ENCODE assay signal across 10 cellular contexts in genomic region chr13:54029226-54029625, GRCh38.
DNase-seq lines count a peak whose midpoint lies in the region; ATAC-seq lines count a peak whose summit lies in the region.
"Had no signal": no experiment of that assay in that cellular context is flagged by ENCODE, and none has a peak within 500 bp of the region (broad histone marks: within the 10 kb centered on the region; RNA-seq: fewer than 3 reads in every experiment).

No MANE protein-coding gene starts in this region.

- H3K4me1 Mint-ChIP-seq in stimulated activated effector memory CD8-positive, alpha-beta T cell treated with anti-CD3 and anti-CD28 coated beads, Interleukin-12 subunit alpha, Interleukin-12 subunit beta, amount 100 ng/mL, for 72 hours = no peaks in the 10 kb centered on the region

- no peaks in the 10 kb centered on the region for H4K20me1 ChIP-seq in BLaER1

- H3K9ac ChIP-seq in BLaER1 = 0 out of 2 replicates have a peak overlapping the region, but pooled peaks have one; percentile 37

- intact Hi-C loops in Right ventricle myocardium inferior (cut with DNase I) (no loop called here), right cardiac atrium (cut with DNase I) (no loop called here)

- H3K4me1 ChIP-seq in BLaER1 (peaks cover 20% of the 10 kb centered on the region), right cardiac atrium (ENCODE audit: control insufficient read depth, insufficient read depth, low read length) (no peaks in the 10 kb centered on the region)

- H3K27ac ChIP-seq in BLaER1 (peak overlapping the region; percentile 75), right cardiac atrium (ENCODE audit: low read length) (no peak overlapping the region)

- H3K27me3 ChIP-seq in BLaER1 (no peaks in the 10 kb centered on the region), right cardiac atrium (ENCODE audit: control insufficient read depth, insufficient read depth) (no peaks in the 10 kb centered on the region)

- no peaks in the 10 kb centered on the region for H3K36me3 ChIP-seq in BLaER1

- WGBS in right cardiac atrium = 57% methylated on average over 1 of the region's 1 CpG

- H3K9me3 ChIP-seq in BLaER1 (peaks cover 28% of the 10 kb centered on the region), right cardiac atrium (ENCODE audit: control insufficient read depth, low read length) (no peaks in the 10 kb centered on the region)

- H3K27ac Mint-ChIP-seq in stimulated activated effector memory CD8-positive, alpha-beta T cell treated with anti-CD3 and anti-CD28 coated beads, Interleukin-12 subunit alpha, Interleukin-12 subunit beta, amount 100 ng/mL, for 72 hours = no peak overlapping the region
- H3K27ac Mint-ChIP-seq: activated CD4-positive, alpha-beta memory T cell treated with anti-CD3 and anti-CD28 coated beads for 36 hours; CD4-positive, alpha-beta T cell had no signal

- ATAC-seq in GM21360 (IDR thresholded peaks at IDR 0.05; ENCODE audit: unreplicated experiment) = peak; percentile 99
- peak; percentile 98 for ATAC-seq in HG03520 (IDR thresholded peaks at IDR 0.05; ENCODE audit: unreplicated experiment)
- ATAC-seq in Right ventricle myocardium inferior = no peak
- ATAC-seq in right cardiac atrium = no peak
- no peak for ATAC-seq in stimulated activated effector memory CD8-positive, alpha-beta T cell treated with anti-CD3 and anti-CD28 coated beads, Interleukin-12 subunit alpha, Interleukin-12 subunit beta, amount 100 ng/mL, for 72 hours

- H3K36me3 Mint-ChIP-seq in stimulated activated effector memory CD8-positive, alpha-beta T cell treated with anti-CD3 and anti-CD28 coated beads, Interleukin-12 subunit alpha, Interleukin-12 subunit beta, amount 100 ng/mL, for 72 hours = no peaks in the 10 kb centered on the region
- H3K36me3 Mint-ChIP-seq: activated CD4-positive, alpha-beta memory T cell treated with anti-CD3 and anti-CD28 coated beads for 36 hours had no signal

- peak; percentile 32 for DNase-seq in SW480 (ENCODE audit: low spot score)
- no peak for DNase-seq in Right ventricle myocardium inferior (ENCODE audit: missing footprints)
- no peak for DNase-seq in right cardiac atrium
- DNase-seq in stimulated activated effector memory CD8-positive, alpha-beta T cell treated with anti-CD3 and anti-CD28 coated beads, Interleukin-12 subunit alpha, Interleukin-12 subunit beta, amount 100 ng/mL, for 72 hours (ENCODE audit: low spot score in 2 of 2) = no peak
- DNase-seq in T-helper 1 cell = no peak
- DNase-seq: activated CD4-positive, alpha-beta memory T cell treated with anti-CD3 and anti-CD28 coated beads for 36 hours; CD4-positive, alpha-beta T cell had no signal

- H3K4me2 ChIP-seq in BLaER1 = peak overlapping the region; percentile 49

- peaks cover 21% of the 10 kb centered on the region for H3K9me3 Mint-ChIP-seq in stimulated activated effector memory CD8-positive, alpha-beta T cell treated with anti-CD3 and anti-CD28 coated beads, Interleukin-12 subunit alpha, Interleukin-12 subunit beta, amount 100 ng/mL, for 72 hours

- H3K4me3 Mint-ChIP-seq in stimulated activated effector memory CD8-positive, alpha-beta T cell treated with anti-CD3 and anti-CD28 coated beads, Interleukin-12 subunit alpha, Interleukin-12 subunit beta, amount 100 ng/mL, for 72 hours = no peak overlapping the region
- H3K4me3 Mint-ChIP-seq: activated CD4-positive, alpha-beta memory T cell treated with anti-CD3 and anti-CD28 coated beads for 36 hours; CD4-positive, alpha-beta T cell had no signal

- no peak overlapping the region for H3K4me3 ChIP-seq in BLaER1
- no peak overlapping the region for H3K4me3 ChIP-seq in right cardiac atrium (ENCODE audit: low read length)

Comparison
In these comparisons a context has a peak if more than half of its experiments do, and no peak if none do; other contexts are left out.
1. ATAC-seq: peak in GM21360 (single experiment) and HG03520 (single experiment); none in Right ventricle myocardium inferior (single experiment), right cardiac atrium (0 of 2) and stimulated activated effector memory CD8-positive, alpha-beta T cell treated with anti-CD3 and anti-CD28 coated beads, Interleukin-12 subunit alpha, Interleukin-12 subunit beta, amount 100 ng/mL, for 72 hours (single experiment).